In the genomic region with DNA sequence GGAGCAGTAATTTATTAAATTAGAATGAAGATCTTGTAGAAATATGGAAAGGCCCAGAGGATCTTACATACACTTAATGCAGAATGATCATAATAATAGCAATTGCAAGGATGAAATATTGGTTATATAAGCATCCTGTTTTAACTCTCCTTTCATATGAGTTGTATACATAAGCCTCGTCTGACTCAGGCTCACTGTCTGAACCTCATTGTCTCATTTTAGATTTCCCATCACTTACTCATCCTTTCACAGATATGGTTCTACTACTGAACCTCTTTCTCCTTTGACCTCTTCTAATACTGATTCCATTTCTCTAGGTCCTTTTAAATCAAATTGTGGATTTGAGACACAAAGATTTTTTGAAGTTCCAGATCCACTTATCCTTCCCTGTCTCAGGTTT, we compare ENCODE assay signal across 29 cellular contexts.
"Had no signal": no experiment of that assay in that cellular context is flagged by ENCODE, and none has a peak within 500 bp of the region (broad histone marks: within the 10 kb centered on the region; RNA-seq: fewer than 3 reads in every experiment).

No MANE protein-coding gene starts in this region.

- H3K27me3 ChIP-seq: hepatocyte, left lung, ovary, spleen, suprapubic skin, tibial artery, upper lobe of right lung had no signal

- H3K9me3 ChIP-seq: left lung, lower lobe of right lung, mucosa of descending colon, ovary, prostate gland, spleen, suprapubic skin, thoracic aorta, tibial artery, upper lobe of right lung had no signal

- H3K36me3 Mint-ChIP-seq: mesothelial cell of epicardium; naive thymus-derived CD4-positive, alpha-beta T cell; natural killer cell treated with Interleukin-12 subunit alpha and Interleukin-12 subunit beta and Interleukin-15 and Interleukin-18, amount 100 ng/mL, for 72 hours; stimulated activated effector memory CD8-positive, alpha-beta T cell treated with anti-CD3 and anti-CD28 coated beads, Interleukin-12 subunit alpha, Interleukin-12 subunit beta, amount 100 ng/mL, for 72 hours had no signal

- H3K4me1 Mint-ChIP-seq: naive thymus-derived CD4-positive, alpha-beta T cell; stimulated activated effector memory CD8-positive, alpha-beta T cell treated with anti-CD3 and anti-CD28 coated beads, Interleukin-12 subunit alpha, Interleukin-12 subunit beta, amount 100 ng/mL, for 72 hours had no signal

- H3K9me3 Mint-ChIP-seq: stimulated activated effector memory CD8-positive, alpha-beta T cell treated with anti-CD3 and anti-CD28 coated beads, Interleukin-12 subunit alpha, Interleukin-12 subunit beta, amount 100 ng/mL, for 72 hours had no signal

- H3K27me3 Mint-ChIP-seq: stimulated activated naive CD8-positive, alpha-beta T cell treated with anti-CD3 and anti-CD28 coated beads, Interleukin-15, Interleukin-2, amounts not matched to agents 100 ng/mL and 50 ng/mL, for 24 hours had no signal

- H3K4me2 ChIP-seq: hepatocyte had no signal

- H2AFZ ChIP-seq: hepatocyte had no signal

- ATAC-seq: left colon; left lung; lower lobe of right lung; mucosa of descending colon; naive thymus-derived CD4-positive, alpha-beta T cell; natural killer cell treated with Interleukin-12 subunit alpha and Interleukin-12 subunit beta and Interleukin-15 and Interleukin-18, amount 100 ng/mL, for 72 hours; right cardiac atrium; sciatic nerve; stimulated activated effector memory CD8-positive, alpha-beta T cell treated with anti-CD3 and anti-CD28 coated beads, Interleukin-12 subunit alpha, Interleukin-12 subunit beta, amount 100 ng/mL, for 72 hours; upper lobe of right lung had no signal

- H3K27ac Mint-ChIP-seq: mesothelial cell of epicardium; naive thymus-derived CD4-positive, alpha-beta T cell; natural killer cell treated with Interleukin-12 subunit alpha and Interleukin-12 subunit beta and Interleukin-15 and Interleukin-18, amount 100 ng/mL, for 72 hours; stimulated activated effector memory CD8-positive, alpha-beta T cell treated with anti-CD3 and anti-CD28 coated beads, Interleukin-12 subunit alpha, Interleukin-12 subunit beta, amount 100 ng/mL, for 72 hours; stimulated activated naive CD8-positive, alpha-beta T cell treated with anti-CD3 and anti-CD28 coated beads, Interleukin-15, Interleukin-2, amounts not matched to agents 100 ng/mL and 50 ng/mL, for 24 hours had no signal

- H3K79me2 ChIP-seq: hepatocyte had no signal

- DNase-seq: kidney; left colon; left lung; lower lobe of right lung; mammary epithelial cell; mesendoderm; mucosa of descending colon; naive thymus-derived CD4-positive, alpha-beta T cell; ovary; retina; right cardiac atrium; spleen; stimulated activated CD4-positive, alpha-beta T cell treated with anti-CD3 and anti-CD28 coated beads, Interleukin-4, amount 100 ng/mL, for 24 hours; stimulated activated naive CD4-positive, alpha-beta T cell; tibial artery; trophoblast cell; upper lobe of right lung had no signal

- H3K27ac ChIP-seq: hepatocyte, left lung, lower lobe of right lung, ovary, prostate gland, skin epidermis, spleen, suprapubic skin, thoracic aorta, tibial artery, upper lobe of right lung had no signal

- FAIRE-seq: islet of Langerhans, kidney, urothelium cell line had no signal

- H3K36me3 ChIP-seq: left lung, lower lobe of right lung, ovary, prostate gland, spleen, suprapubic skin, thoracic aorta, tibial artery, upper lobe of right lung had no signal

- H3K4me3 ChIP-seq: hepatocyte, left lung, lower lobe of right lung, mucosa of descending colon, ovary, prostate gland, skin epidermis, spleen, suprapubic skin, thoracic aorta, tibial artery, upper lobe of right lung had no signal

- H3K4me3 Mint-ChIP-seq: mesothelial cell of epicardium; naive thymus-derived CD4-positive, alpha-beta T cell; natural killer cell treated with Interleukin-12 subunit alpha and Interleukin-12 subunit beta and Interleukin-15 and Interleukin-18, amount 100 ng/mL, for 72 hours; stimulated activated effector memory CD8-positive, alpha-beta T cell treated with anti-CD3 and anti-CD28 coated beads, Interleukin-12 subunit alpha, Interleukin-12 subunit beta, amount 100 ng/mL, for 72 hours; stimulated activated naive CD8-positive, alpha-beta T cell treated with anti-CD3 and anti-CD28 coated beads, Interleukin-15, Interleukin-2, amounts not matched to agents 100 ng/mL and 50 ng/mL, for 24 hours had no signal

- H3K4me1 ChIP-seq: left lung, lower lobe of right lung, prostate gland, spleen, suprapubic skin, tibial artery, upper lobe of right lung had no signal
